In the genomic region with DNA sequence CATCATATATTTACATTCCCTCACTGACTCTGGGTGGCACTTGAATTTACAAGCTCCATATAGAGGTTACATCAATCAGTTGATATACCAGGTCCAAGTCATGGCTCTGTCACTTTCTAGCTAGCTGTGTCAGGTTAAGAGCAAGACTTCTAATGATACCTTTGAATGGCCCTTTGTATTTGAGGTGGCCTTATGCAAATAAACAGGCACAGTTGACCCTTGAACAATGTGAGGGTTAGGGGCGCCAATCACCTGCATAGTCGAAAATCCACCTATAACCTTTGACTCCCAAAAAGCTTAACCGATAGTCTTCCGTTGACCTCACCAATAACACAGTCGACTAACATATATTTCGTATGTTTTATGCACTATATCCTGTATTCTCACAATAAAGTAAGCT, we compare ENCODE assay signal across 38 cellular contexts. TPM values are rescaled to one million over a fixed set of nuclear protein-coding genes. Genes with fewer than 3 reads are reported as not detected.
"Had no signal": no experiment of that assay in that cellular context is flagged by ENCODE, and none has a peak within 500 bp of the region (broad histone marks: within the 10 kb centered on the region; RNA-seq: fewer than 3 reads in every experiment).

No MANE protein-coding gene starts in this region.

- H3K27ac ChIP-seq: KMS-11 had no signal

- H3K4me2 ChIP-seq: KMS-11 had no signal

- H3K36me3 ChIP-seq: MG63 had no signal

- DNase-seq: Kasumi-1, MG63, MM.1S, MV-4-11, NCI-H1048, NCI-H1092, NCI-H1092 treated with DMSO at 0.1 percent for 48 hours, NCI-H1105, NCI-H1105 treated with DMSO at 0.1 percent for 48 hours, NCI-H1417, NCI-H1417 treated with DMSO at 0.1 percent for 48 hours, NCI-H1436, NCI-H1436 treated with DMSO at 0.1 percent for 48 hours, NCI-H146, NCI-H1694, NCI-H1694 treated with DMSO at 0.1 percent for 48 hours, NCI-H187, NCI-H187 treated with DMSO at 0.1 percent for 48 hours, NCI-H1930, NCI-H2029, NCI-H2029 treated with DMSO at 0.1 percent for 48 hours, NCI-H2081, NCI-H2081 treated with DMSO at 0.1 percent for 48 hours, NCI-H2107, NCI-H2171, NCI-H2171 treated with DMSO at 0.1 percent for 48 hours, NCI-H2227 treated with DMSO at 0.1 percent for 48 hours, NCI-H226, NCI-H345, NCI-H446, NCI-H446 treated with DMSO at 0.1 percent for 48 hours, NCI-H510A, NCI-H510A treated with DMSO at 0.1 percent for 48 hours had no signal

- H3K9me3 ChIP-seq: MG63 had no signal

- H3K9ac ChIP-seq: KMS-11 had no signal

- H3K27me3 ChIP-seq: MG63 had no signal

- H3K4me3 ChIP-seq: MG63 had no signal

RNA-seq across cellular contexts. Expression of gene PTTG2, which starts 1.3 kb away (rescaled TPM):
- total RNA-seq: LHCN-M2, M059J, MCF 10A, NCI-H460 had no signal
